ENCODE assay signal across 17 cellular contexts in the genomic region with DNA sequence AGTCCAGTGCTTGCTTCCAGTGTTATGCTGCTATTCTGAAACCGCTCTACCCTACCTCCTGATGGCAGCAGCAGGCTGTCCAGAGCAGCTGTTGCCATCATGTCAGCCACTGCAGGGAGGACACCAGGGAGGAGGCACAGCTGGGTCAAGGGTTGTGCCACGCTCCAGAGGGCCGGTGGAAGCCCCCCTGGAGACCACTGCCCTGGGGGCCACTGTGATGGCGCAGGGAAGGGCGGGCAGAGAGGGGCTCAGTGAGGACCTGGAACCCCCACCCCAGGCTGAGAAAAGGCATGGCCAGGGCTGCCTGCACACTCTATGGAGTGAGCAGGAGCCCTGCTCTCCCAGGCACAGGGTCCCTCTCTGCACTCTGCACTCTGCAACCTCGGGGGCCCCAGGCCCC.
DNase-seq lines count a peak whose midpoint lies in the region; ATAC-seq and TF ChIP-seq lines count a peak whose summit lies in the region.
"Had no signal": no experiment of that assay in that cellular context is flagged by ENCODE, and none has a peak within 500 bp of the region (broad histone marks: within the 10 kb centered on the region; RNA-seq: fewer than 3 reads in every experiment).

No MANE protein-coding gene starts in this region.

- no peak for DNase-seq in stimulated activated naive CD8-positive, alpha-beta T cell treated with anti-CD3 and anti-CD28 coated beads, Interleukin-15, amount 100 ng/mL, for 72 hours
- no peak for DNase-seq in stimulated activated naive CD8-positive, alpha-beta T cell treated with anti-CD3 and anti-CD28 coated beads, Interleukin-15, Interleukin-2, amounts not matched to agents 100 U/mL and 50 U/mL, for 24 hours
- DNase-seq in epithelial cell of proximal tubule (ENCODE audit: low read depth) = no peak
- DNase-seq in NCI-H1930 (lab: John Stamatoyannopoulos, UW) = no peak
- DNase-seq in NAMALWA (ENCODE audit: low spot score) = no peak
- DNase-seq: 8988T, COR-L47, DMS153, EL, Karpas-422, NCI-H1417, NCI-H2029, NCI-H510A had no signal

- no peak overlapping the region for H3K4me3 Mint-ChIP-seq in stimulated activated naive CD8-positive, alpha-beta T cell treated with anti-CD3 and anti-CD28 coated beads, Interleukin-15, amount 100 ng/mL, for 72 hours

- peak; percentile 37 to 54 for TF ChIP-seq RAD21 in liver (IDR thresholded peaks at IDR 0.05)

- H3K9me3 ChIP-seq in liver (ENCODE audit: control insufficient read depth in 4 of 4, low read length in 3 of 4) = peaks cover 0 to 2% (median 0%) of the 10 kb centered on the region in 4 donors

- H3K27ac ChIP-seq in liver (ENCODE audit: low read depth in 1 of 2, low read length in 2 of 2) = no peak overlapping the region
- H3K27ac ChIP-seq: C4-2B had no signal

- no peak overlapping the region for H3K4me3 ChIP-seq in epithelial cell of proximal tubule (ENCODE audit: low read depth, low read length)
- H3K4me3 ChIP-seq in liver (ENCODE audit: low read depth in 1 of 3, low read length in 3 of 3) = peak overlapping the region in 1 of 3 donors; percentile 22

- no peaks in the 10 kb centered on the region for H3K27me3 Mint-ChIP-seq in stimulated activated naive CD8-positive, alpha-beta T cell treated with anti-CD3 and anti-CD28 coated beads, Interleukin-15, amount 100 ng/mL, for 72 hours

- peak; percentile 42 for ATAC-seq in stimulated activated naive CD8-positive, alpha-beta T cell treated with anti-CD3 and anti-CD28 coated beads, Interleukin-15, amount 100 ng/mL, for 72 hours
- no peak for ATAC-seq in stimulated activated naive CD8-positive, alpha-beta T cell treated with anti-CD3 and anti-CD28 coated beads, Interleukin-15, Interleukin-2, amounts not matched to agents 100 U/mL and 50 U/mL, for 24 hours
- ATAC-seq in GM19452 (IDR thresholded peaks at IDR 0.05; ENCODE audit: unreplicated experiment) = no peak
- ATAC-seq in HG02610 (IDR thresholded peaks at IDR 0.05; ENCODE audit: unreplicated experiment) = no peak

- peaks cover 2 to 9% (median 4%) of the 10 kb centered on the region in 4 donors for H3K4me1 ChIP-seq in liver (ENCODE audit: control insufficient read depth in 4 of 4, insufficient read depth in 4 of 4, low read length in 3 of 4)

- TF ChIP-seq CTCF in epithelial cell of proximal tubule (conservative IDR thresholded peaks at IDR 0.05; ENCODE audit: low read depth, low read length) (peak; percentile 14), liver (IDR thresholded peaks at IDR 0.05; ENCODE audit: low read depth, low read length, missing input control) (no peak)

- 90% methylated on average over 6 of the region's 6 CpGs for WGBS in liver

- no peak overlapping the region for H3K27ac Mint-ChIP-seq in stimulated activated naive CD8-positive, alpha-beta T cell treated with anti-CD3 and anti-CD28 coated beads, Interleukin-15, amount 100 ng/mL, for 72 hours

- no peak overlapping the region for H3K9ac ChIP-seq in liver (ENCODE audit: low read depth in 1 of 2, low read length in 2 of 2)

- no peaks in the 10 kb centered on the region for H3K27me3 ChIP-seq in liver (ENCODE audit: control insufficient read depth in 4 of 4, insufficient read depth in 4 of 4, low read length in 3 of 4)

- H3K36me3 ChIP-seq in liver (ENCODE audit: control insufficient read depth in 4 of 4, insufficient read depth in 3 of 4, low read depth in 1 of 4, low read length in 3 of 4) = no peaks in the 10 kb centered on the region

- H3K4me1 Mint-ChIP-seq in stimulated activated naive CD8-positive, alpha-beta T cell treated with anti-CD3 and anti-CD28 coated beads, Interleukin-15, amount 100 ng/mL, for 72 hours = no peaks in the 10 kb centered on the region

- H3K9me3 Mint-ChIP-seq in stimulated activated naive CD8-positive, alpha-beta T cell treated with anti-CD3 and anti-CD28 coated beads, Interleukin-15, amount 100 ng/mL, for 72 hours = peaks cover 4 to 17% of the 10 kb centered on the region in 2 donors

TF ChIP-seq in liver, 16 proteins besides CTCF, POLR2A, EP300 and RAD21:
- TF ChIP-seq HNF4A (conservative IDR thresholded peaks at IDR 0.05) = peak in 1 of 2 donors; percentile 12
- TF ChIP-seq RXRA (IDR thresholded peaks at IDR 0.05) = no peak
